2 cellular contexts compared by ENCODE assay signal in the genomic region with DNA sequence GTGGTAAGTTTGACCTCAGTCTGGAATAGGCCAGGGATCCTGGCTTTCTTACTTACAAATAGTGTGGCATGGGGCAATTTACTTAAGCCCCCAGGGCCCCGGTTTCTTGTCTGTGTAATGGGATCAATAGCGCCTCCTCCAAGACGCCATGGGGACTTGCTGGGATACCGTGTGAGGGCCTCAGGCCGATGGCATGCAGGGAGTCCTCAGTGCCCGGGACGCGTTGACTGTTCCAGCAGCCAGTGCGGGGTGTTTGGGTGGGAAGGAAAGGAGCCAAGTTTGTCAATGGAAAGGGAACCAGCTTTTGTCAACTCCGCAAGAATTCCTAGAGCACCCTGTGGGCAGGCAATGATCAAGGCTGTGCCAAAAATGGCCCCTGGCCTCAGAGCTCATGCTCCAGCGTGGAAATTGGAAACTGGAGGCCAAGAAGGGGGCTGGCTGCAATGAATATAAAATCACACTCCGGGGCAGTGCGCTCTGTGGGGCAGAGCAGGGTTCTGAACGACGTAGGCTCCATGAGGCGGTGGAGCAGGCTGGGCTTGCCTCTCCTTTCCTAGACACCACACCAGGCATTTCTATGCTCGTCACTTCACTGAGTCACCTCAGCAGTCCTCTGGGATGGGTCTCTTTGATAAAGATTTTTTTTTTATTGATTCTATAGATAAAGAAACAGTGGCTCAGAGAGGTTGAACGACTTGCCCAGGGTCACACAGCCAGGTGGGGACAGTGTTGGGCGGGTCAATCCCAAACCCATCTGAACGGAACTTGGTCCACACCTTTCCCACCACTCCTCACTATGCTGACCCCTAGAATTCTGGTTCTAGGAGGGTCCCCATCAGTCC.
TF ChIP-seq lines count a peak whose summit lies in the region.

No MANE protein-coding gene starts in this region.

TF ChIP-seq in A549, 52 proteins besides CTCF, POLR2A, EP300 and RAD21:
- no peak for TF ChIP-seq RCOR1 (IDR thresholded peaks at IDR 0.05; ENCODE audit: low read depth, low read length)
- TF ChIP-seq ZSCAN20 (CRISPR knock-in tag; IDR thresholded peaks at IDR 0.05) = no peak
- TF ChIP-seq, protein P1, sequence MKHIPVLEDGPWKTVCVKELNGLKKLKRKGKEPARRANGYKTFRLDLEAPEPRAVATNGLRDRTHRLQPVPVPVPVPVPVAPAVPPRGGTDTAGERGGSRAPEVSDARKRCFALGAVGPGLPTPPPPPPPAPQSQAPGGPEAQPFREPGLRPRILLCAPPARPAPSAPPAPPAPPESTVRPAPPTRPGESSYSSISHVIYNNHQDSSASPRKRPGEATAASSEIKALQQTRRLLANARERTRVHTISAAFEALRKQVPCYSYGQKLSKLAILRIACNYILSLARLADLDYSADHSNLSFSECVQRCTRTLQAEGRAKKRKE (CRISPR knock-in tag; IDR thresholded peaks at IDR 0.05; ENCODE audit: low read depth) = no peak
- TF ChIP-seq ZFP36 (IDR thresholded peaks at IDR 0.05; ENCODE audit: borderline replicate concordance, partially characterized antibody) = peak; percentile 26

TF ChIP-seq in K562, 482 proteins besides CTCF, POLR2A, EP300 and RAD21:
- TF ChIP-seq ARHGAP35 (IDR thresholded peaks at IDR 0.05; ENCODE audit: partially characterized antibody) = no peak
- TF ChIP-seq RUNX1 (IDR thresholded peaks at IDR 0.05; ENCODE audit: low read depth) = no peak
- TF ChIP-seq, protein P2, sequence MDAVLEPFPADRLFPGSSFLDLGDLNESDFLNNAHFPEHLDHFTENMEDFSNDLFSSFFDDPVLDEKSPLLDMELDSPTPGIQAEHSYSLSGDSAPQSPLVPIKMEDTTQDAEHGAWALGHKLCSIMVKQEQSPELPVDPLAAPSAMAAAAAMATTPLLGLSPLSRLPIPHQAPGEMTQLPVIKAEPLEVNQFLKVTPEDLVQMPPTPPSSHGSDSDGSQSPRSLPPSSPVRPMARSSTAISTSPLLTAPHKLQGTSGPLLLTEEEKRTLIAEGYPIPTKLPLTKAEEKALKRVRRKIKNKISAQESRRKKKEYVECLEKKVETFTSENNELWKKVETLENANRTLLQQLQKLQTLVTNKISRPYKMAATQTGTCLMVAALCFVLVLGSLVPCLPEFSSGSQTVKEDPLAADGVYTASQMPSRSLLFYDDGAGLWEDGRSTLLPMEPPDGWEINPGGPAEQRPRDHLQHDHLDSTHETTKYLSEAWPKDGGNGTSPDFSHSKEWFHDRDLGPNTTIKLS (IDR thresholded peaks at IDR 0.05; ENCODE audit: borderline replicate concordance, low read depth) = no peak
- no peak for TF ChIP-seq CEBPB (tag; IDR thresholded peaks at IDR 0.05)
- TF ChIP-seq ZNF57 (CRISPR knock-in tag; IDR thresholded peaks at IDR 0.05) = no peak
- no peak for TF ChIP-seq ZNF668 (CRISPR knock-in tag; IDR thresholded peaks at IDR 0.05)
- no peak for TF ChIP-seq CBX2 (IDR thresholded peaks at IDR 0.05; ENCODE audit: insufficient read depth, low read length, poor library complexity, severe bottlenecking)
- TF ChIP-seq, protein P3, sequence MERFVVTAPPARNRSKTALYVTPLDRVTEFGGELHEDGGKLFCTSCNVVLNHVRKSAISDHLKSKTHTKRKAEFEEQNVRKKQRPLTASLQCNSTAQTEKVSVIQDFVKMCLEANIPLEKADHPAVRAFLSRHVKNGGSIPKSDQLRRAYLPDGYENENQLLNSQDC (CRISPR knock-in tag; IDR thresholded peaks at IDR 0.05) = no peak
- TF ChIP-seq ZNF764 (CRISPR knock-in tag; IDR thresholded peaks at IDR 0.05; ENCODE audit: low read depth) = no peak
- no peak for TF ChIP-seq ZBTB8A (IDR thresholded peaks at IDR 0.05; ENCODE audit: partially characterized antibody)
- TF ChIP-seq ZFP36 (IDR thresholded peaks at IDR 0.05; ENCODE audit: low read depth, low read length, partially characterized antibody) = peak; percentile 75
- TF ChIP-seq SMAD4 (CRISPR knock-in tag; conservative IDR thresholded peaks at IDR 0.05) = no peak
- TF ChIP-seq SMAD3 (CRISPR knock-in tag; conservative IDR thresholded peaks at IDR 0.05) = no peak
- TF ChIP-seq RCOR1 (IDR thresholded peaks at IDR 0.05; ENCODE audit: borderline replicate concordance in 1 of 2, low read depth in 2 of 2, low read length in 2 of 2) = 0 out of 4 replicates have a peak, but pooled peaks of 1 of the 2 experiments have one; percentile 38
- peak; percentile 42; the same call in 1 of the 2 replicates for TF ChIP-seq GATA2 (CRISPR knock-in tag; IDR thresholded peaks at IDR 0.05)
- TF ChIP-seq ELF4 (CRISPR knock-in tag; IDR thresholded peaks at IDR 0.05) = no peak
- TF ChIP-seq, protein P4, sequence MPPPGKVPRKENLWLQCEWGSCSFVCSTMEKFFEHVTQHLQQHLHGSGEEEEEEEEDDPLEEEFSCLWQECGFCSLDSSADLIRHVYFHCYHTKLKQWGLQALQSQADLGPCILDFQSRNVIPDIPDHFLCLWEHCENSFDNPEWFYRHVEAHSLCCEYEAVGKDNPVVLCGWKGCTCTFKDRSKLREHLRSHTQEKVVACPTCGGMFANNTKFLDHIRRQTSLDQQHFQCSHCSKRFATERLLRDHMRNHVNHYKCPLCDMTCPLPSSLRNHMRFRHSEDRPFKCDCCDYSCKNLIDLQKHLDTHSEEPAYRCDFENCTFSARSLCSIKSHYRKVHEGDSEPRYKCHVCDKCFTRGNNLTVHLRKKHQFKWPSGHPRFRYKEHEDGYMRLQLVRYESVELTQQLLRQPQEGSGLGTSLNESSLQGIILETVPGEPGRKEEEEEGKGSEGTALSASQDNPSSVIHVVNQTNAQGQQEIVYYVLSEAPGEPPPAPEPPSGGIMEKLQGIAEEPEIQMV (tag; conservative IDR thresholded peaks at IDR 0.05; ENCODE audit: low read depth) = no peak
- TF ChIP-seq RBM25 (IDR thresholded peaks at IDR 0.05; ENCODE audit: low read depth, low read length, severe bottlenecking) = peak; percentile 73
- no peak for TF ChIP-seq ILK (tag; IDR thresholded peaks at IDR 0.05; ENCODE audit: borderline replicate concordance, low read depth)
- TF ChIP-seq SNRNP70 (optimal IDR thresholded peaks at IDR 0.05; ENCODE audit: low read depth, low read length) = no peak
- TF ChIP-seq ZNF445 (CRISPR knock-in tag; IDR thresholded peaks at IDR 0.05; ENCODE audit: low read depth) = no peak
- TF ChIP-seq, protein P5, sequence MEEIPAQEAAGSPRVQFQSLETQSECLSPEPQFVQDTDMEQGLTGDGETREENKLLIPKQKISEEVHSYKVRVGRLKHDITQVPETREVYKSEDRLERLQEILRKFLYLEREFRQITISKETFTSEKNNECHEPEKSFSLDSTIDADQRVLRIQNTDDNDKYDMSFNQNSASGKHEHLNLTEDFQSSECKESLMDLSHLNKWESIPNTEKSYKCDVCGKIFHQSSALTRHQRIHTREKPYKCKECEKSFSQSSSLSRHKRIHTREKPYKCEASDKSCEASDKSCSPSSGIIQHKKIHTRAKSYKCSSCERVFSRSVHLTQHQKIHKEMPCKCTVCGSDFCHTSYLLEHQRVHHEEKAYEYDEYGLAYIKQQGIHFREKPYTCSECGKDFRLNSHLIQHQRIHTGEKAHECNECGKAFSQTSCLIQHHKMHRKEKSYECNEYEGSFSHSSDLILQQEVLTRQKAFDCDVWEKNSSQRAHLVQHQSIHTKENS (CRISPR knock-in tag; IDR thresholded peaks at IDR 0.05) = no peak
- TF ChIP-seq POLR2AphosphoS5 (IDR thresholded peaks at IDR 0.05; ENCODE audit: control insufficient read depth, insufficient read depth, low read depth, low read length) = no peak
- no peak for TF ChIP-seq ADNP (tag; IDR thresholded peaks at IDR 0.05)
- TF ChIP-seq MAFK (IDR thresholded peaks at IDR 0.05; ENCODE audit: low read length) = no peak
- 0 out of 2 replicates have a peak, but pooled peaks have one; percentile 50 for TF ChIP-seq BCOR (IDR thresholded peaks at IDR 0.05)
- no peak for TF ChIP-seq ZNF3 (CRISPR knock-in tag; IDR thresholded peaks at IDR 0.05)
- TF ChIP-seq HDAC2 (IDR thresholded peaks at IDR 0.05) = peak; percentile 24; the same call in 1 of the 2 replicates
